Comparison of ENCODE assay signal across 9 cellular contexts in the genomic region with DNA sequence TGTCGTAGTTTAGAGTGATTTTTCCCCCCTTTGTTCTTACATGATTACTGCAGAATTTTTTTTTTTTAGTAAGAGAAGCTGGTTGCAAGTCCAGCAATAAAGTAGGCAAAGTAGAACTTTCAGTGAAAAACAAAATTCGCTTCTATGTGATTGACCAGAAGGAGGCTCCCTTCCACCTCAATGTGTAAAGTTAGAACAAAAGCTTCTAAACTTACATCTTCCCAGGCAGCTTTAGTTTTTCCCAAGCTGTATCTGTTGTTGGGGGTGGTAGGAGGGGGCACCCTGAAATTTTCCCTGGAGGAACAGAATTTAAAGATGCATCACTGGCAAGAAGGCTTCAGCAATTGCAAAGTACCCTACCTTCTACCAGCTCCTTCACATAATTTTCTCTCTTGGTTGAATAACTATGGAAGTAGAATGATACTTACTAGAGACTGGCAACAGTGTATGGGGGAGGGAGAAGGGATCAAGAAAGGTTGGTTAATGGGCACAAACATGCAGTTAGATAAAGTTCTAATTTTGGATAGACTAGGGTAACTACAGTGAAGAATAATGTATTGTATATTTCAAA.
DNase-seq lines count a peak whose midpoint lies in the region; ATAC-seq, FAIRE-seq and TF ChIP-seq lines count a peak whose summit lies in the region.
"Had no signal": no experiment of that assay in that cellular context is flagged by ENCODE, and none has a peak within 500 bp of the region (broad histone marks: within the 10 kb centered on the region; RNA-seq: fewer than 3 reads in every experiment).

No MANE protein-coding gene starts in this region.

- no peaks in the 10 kb centered on the region for H3K36me3 Mint-ChIP-seq in immature natural killer cell
- no peaks in the 10 kb centered on the region for H3K36me3 Mint-ChIP-seq in stimulated activated effector memory CD8-positive, alpha-beta T cell treated with anti-CD3 and anti-CD28 coated beads, Interleukin-12 subunit alpha, Interleukin-12 subunit beta, amount 100 ng/mL, for 72 hours

- H3K27me3 Mint-ChIP-seq in immature natural killer cell (ENCODE audit: low read depth in 3 of 3) = no peaks in the 10 kb centered on the region

- peaks cover 0 to 7% (median 0%) of the 10 kb centered on the region in 6 donors for H3K9me3 Mint-ChIP-seq in immature natural killer cell
- H3K9me3 Mint-ChIP-seq in stimulated activated effector memory CD8-positive, alpha-beta T cell treated with anti-CD3 and anti-CD28 coated beads, Interleukin-12 subunit alpha, Interleukin-12 subunit beta, amount 100 ng/mL, for 72 hours = no peaks in the 10 kb centered on the region

- intact Hi-C loops in endothelial cell of umbilical vein (cut with micrococcal nuclease) = loop anchor here (1.0 to 5.0 kb wide), 4 partner anchors 105 to 773 kb away; no protein-coding TSS in a partner anchor

- no peak overlapping the region for H3K27ac Mint-ChIP-seq in immature natural killer cell
- no peak overlapping the region for H3K27ac Mint-ChIP-seq in stimulated activated effector memory CD8-positive, alpha-beta T cell treated with anti-CD3 and anti-CD28 coated beads, Interleukin-12 subunit alpha, Interleukin-12 subunit beta, amount 100 ng/mL, for 72 hours

- ATAC-seq in stimulated activated effector memory CD8-positive, alpha-beta T cell treated with anti-CD3 and anti-CD28 coated beads, Interleukin-12 subunit alpha, Interleukin-12 subunit beta, amount 100 ng/mL, for 72 hours = no peak

- no peak overlapping the region for H3K9ac ChIP-seq in endothelial cell of umbilical vein (replicated peaks; ENCODE audit: extremely low read depth, insufficient read depth, low read length)

- H2AFZ ChIP-seq in endothelial cell of umbilical vein (ENCODE audit: low read depth, low read length) = no peak overlapping the region
- H2AFZ ChIP-seq in osteoblast (ENCODE audit: low read length) = no peak overlapping the region

- CTCF ChIA-PET in endothelial cell of umbilical vein (lab: Charles Lee) = interaction anchor here (0.6 to 4.4 kb wide), 85 partner anchors 9 to 1122 kb away, joined by 3 to 132 read pairs (median 4); no protein-coding TSS in a partner anchor

- no peak overlapping the region for H3K27ac ChIP-seq in endothelial cell of umbilical vein (ENCODE audit: insufficient read depth, low read depth, low read length)
- no peak overlapping the region for H3K27ac ChIP-seq in osteoblast (ENCODE audit: low read depth, low read length)
- H3K27ac ChIP-seq: skin epidermis had no signal

- H3K79me2 ChIP-seq in endothelial cell of umbilical vein (ENCODE audit: control insufficient read depth, insufficient read depth, low read length) (no peaks in the 10 kb centered on the region), osteoblast (ENCODE audit: insufficient read depth, low read length) (no peaks in the 10 kb centered on the region)

- TF ChIP-seq CTCF in endothelial cell of umbilical vein (IDR thresholded peaks at IDR 0.05; ENCODE audit: extremely low read depth in 1 of 2, insufficient read depth in 1 of 2, low read depth in 1 of 2, low read length in 2 of 2) (peak; percentile 32 to 48), osteoblast (IDR thresholded peaks at IDR 0.05; ENCODE audit: extremely low read depth, low read depth, low read length) (peak; percentile 65)

- H3K27me3 ChIP-seq in endothelial cell of umbilical vein (ENCODE audit: control insufficient read depth in 2 of 2, insufficient read depth in 2 of 2, low read length in 2 of 2) (no peaks in the 10 kb centered on the region), osteoblast (ENCODE audit: insufficient read depth, low read length) (no peaks in the 10 kb centered on the region)

- no peaks in the 10 kb centered on the region for H3K36me3 ChIP-seq in endothelial cell of umbilical vein (ENCODE audit: control insufficient read depth in 2 of 2, extremely low read depth in 1 of 2, insufficient read depth in 2 of 2, low read length in 2 of 2)
- H3K36me3 ChIP-seq in osteoblast (ENCODE audit: insufficient read depth, low read length) = no peaks in the 10 kb centered on the region

- H3K4me1 ChIP-seq in endothelial cell of umbilical vein (ENCODE audit: control insufficient read depth, extremely low read depth, insufficient read depth, low read length) (no peaks in the 10 kb centered on the region), osteoblast (ENCODE audit: insufficient read depth, low read length) (no peaks in the 10 kb centered on the region)

- H3K9me3 ChIP-seq in endothelial cell of umbilical vein (replicated peaks; ENCODE audit: control insufficient read depth, insufficient read depth, low read length) (no peaks in the 10 kb centered on the region), osteoblast (ENCODE audit: low read depth, low read length) (no peaks in the 10 kb centered on the region)

- no peak for TF ChIP-seq POLR2A in endothelial cell of umbilical vein (IDR thresholded peaks at IDR 0.05; ENCODE audit: low read depth, low read length)

- peak; percentile 54 for FAIRE-seq in endothelial cell of umbilical vein (lab: Jason Lieb, UNC)

- H3K4me3 ChIP-seq in endothelial cell of umbilical vein (replicated peaks in 1 of 3; ENCODE audit: insufficient read depth in 1 of 3, low read depth in 1 of 3, low read length in 3 of 3) (no peak overlapping the region), osteoblast (ENCODE audit: insufficient read depth, low read length) (no peak overlapping the region)
- H3K4me3 ChIP-seq: skin epidermis had no signal

- no peak overlapping the region for H3K4me3 Mint-ChIP-seq in immature natural killer cell
- H3K4me3 Mint-ChIP-seq in stimulated activated effector memory CD8-positive, alpha-beta T cell treated with anti-CD3 and anti-CD28 coated beads, Interleukin-12 subunit alpha, Interleukin-12 subunit beta, amount 100 ng/mL, for 72 hours = no peak overlapping the region

- no peaks in the 10 kb centered on the region for H3K9me1 ChIP-seq in endothelial cell of umbilical vein (replicated peaks; ENCODE audit: control insufficient read depth, extremely low read depth, insufficient read depth, low read length)

- POLR2A ChIA-PET in endothelial cell of umbilical vein (lab: Charles Lee) = no interaction called here

- H3K4me2 ChIP-seq in endothelial cell of umbilical vein (ENCODE audit: insufficient read depth, low read length) = no peak overlapping the region
- H3K4me2 ChIP-seq in osteoblast (ENCODE audit: insufficient read depth, low read length) = no peak overlapping the region

- dilution Hi-C loops in endothelial cell of umbilical vein (cut with MboI; ENCODE audit: extremely low pct_ligation_motif_present, low sequenced_read_pairs) = no loop called here

- DNase-seq in ELR (ENCODE audit: low read depth) (peak; percentile 54), NCI-H1694 (lab: John Stamatoyannopoulos, UW) (peak; percentile 0), endothelial cell of umbilical vein (ENCODE audit: low read depth, low spot score) (peak; percentile 68), osteoblast (ENCODE audit: insufficient read length, low spot score, missing footprints) (no peak), KG1 (lab: John Stamatoyannopoulos, UW) (no peak), NCI-H1436 treated with DMSO at 0.1 percent for 48 hours (lab: John Stamatoyannopoulos, UW) (no peak), immature natural killer cell (no peak)
- DNase-seq in stimulated activated effector memory CD8-positive, alpha-beta T cell treated with anti-CD3 and anti-CD28 coated beads, Interleukin-12 subunit alpha, Interleukin-12 subunit beta, amount 100 ng/mL, for 72 hours (ENCODE audit: low spot score in 2 of 2) = no peak

- BruUV-seq in endothelial cell of umbilical vein (replicated peaks; lab: Mats Ljungman, UMichigan) = no TSS peak

- no peaks in the 10 kb centered on the region for H4K20me1 ChIP-seq in endothelial cell of umbilical vein (replicated peaks; ENCODE audit: control insufficient read depth, extremely low read depth, insufficient read depth, low read length)
- no peaks in the 10 kb centered on the region for H4K20me1 ChIP-seq in osteoblast (ENCODE audit: insufficient read depth, low read length)

- H3K4me1 Mint-ChIP-seq in immature natural killer cell = no peaks in the 10 kb centered on the region
- no peaks in the 10 kb centered on the region for H3K4me1 Mint-ChIP-seq in stimulated activated effector memory CD8-positive, alpha-beta T cell treated with anti-CD3 and anti-CD28 coated beads, Interleukin-12 subunit alpha, Interleukin-12 subunit beta, amount 100 ng/mL, for 72 hours

TF ChIP-seq in endothelial cell of umbilical vein, 7 proteins besides CTCF, POLR2A, EP300 and RAD21:
- TF ChIP-seq FOS (IDR thresholded peaks at IDR 0.05; ENCODE audit: borderline replicate concordance, insufficient read depth, low read length) (no peak), POLR2AphosphoS5 (IDR thresholded peaks at IDR 0.05; ENCODE audit: insufficient read depth, low read depth, low read length) (no peak), JUN (IDR thresholded peaks at IDR 0.05; ENCODE audit: borderline replicate concordance, insufficient read depth, insufficient read length, low read depth) (no peak), MYC (IDR thresholded peaks at IDR 0.05; ENCODE audit: low read depth, low read length) (no peak), EZH2 (IDR thresholded peaks at IDR 0.05; ENCODE audit: borderline replicate concordance, low read depth, low read length, severe bottlenecking) (no peak), GATA2 (IDR thresholded peaks at IDR 0.05; ENCODE audit: insufficient read depth, insufficient read length, low read depth, low read length) (no peak)
- TF ChIP-seq, protein P1, sequence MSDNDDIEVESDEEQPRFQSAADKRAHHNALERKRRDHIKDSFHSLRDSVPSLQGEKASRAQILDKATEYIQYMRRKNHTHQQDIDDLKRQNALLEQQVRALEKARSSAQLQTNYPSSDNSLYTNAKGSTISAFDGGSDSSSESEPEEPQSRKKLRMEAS (IDR thresholded peaks at IDR 0.05; ENCODE audit: insufficient read depth, insufficient read length) = no peak

Comparison
In these comparisons a context has a peak if more than half of its experiments do, and no peak if none do; other contexts are left out.
1. DNase-seq: peak in ELR (single experiment), NCI-H1694 (single experiment) and endothelial cell of umbilical vein (single experiment); none in osteoblast (single experiment), KG1 (single experiment), NCI-H1436 treated with DMSO at 0.1 percent for 48 hours (single experiment), immature natural killer cell (0 of 3) and stimulated activated effector memory CD8-positive, alpha-beta T cell treated with anti-CD3 and anti-CD28 coated beads, Interleukin-12 subunit alpha, Interleukin-12 subunit beta, amount 100 ng/mL, for 72 hours (0 of 2).